ENCODE assay signal across 1 cellular context in the genomic region with DNA sequence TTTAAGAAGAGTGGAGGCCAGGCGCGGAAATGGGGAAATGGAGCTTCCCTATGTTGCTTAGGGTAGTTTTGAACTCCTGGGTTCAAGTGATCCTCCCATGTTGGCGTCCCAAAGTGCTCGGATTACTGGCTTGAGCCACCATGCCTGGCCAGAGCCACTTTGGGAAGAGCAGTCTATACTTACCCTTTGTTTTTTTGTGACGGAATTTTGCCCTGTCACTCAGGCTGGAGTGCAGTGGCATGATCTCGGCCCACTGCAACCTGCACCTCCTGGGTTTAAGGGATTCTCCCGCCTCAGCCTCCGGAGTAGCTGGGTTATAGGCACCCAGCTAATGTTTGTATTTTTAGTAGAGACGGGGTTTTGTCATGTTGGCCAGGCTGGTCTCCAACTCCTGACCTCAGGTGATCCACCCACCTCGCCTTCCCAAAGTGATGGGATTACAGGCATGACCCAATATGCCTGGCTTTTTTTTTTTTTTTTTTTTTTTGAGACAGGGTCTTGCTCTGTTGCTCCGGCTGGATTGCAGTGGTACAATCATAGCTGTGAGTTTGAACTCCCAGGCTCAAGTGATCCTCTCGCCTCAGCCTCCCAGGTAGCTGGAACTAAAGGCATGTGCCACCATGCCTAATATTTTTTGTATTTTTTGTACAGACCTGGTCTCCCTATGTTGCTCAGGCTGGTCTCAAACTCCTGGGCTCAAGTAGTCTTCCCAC.
TF ChIP-seq lines count a peak whose summit lies in the region.

No MANE protein-coding gene starts in this region.

TF ChIP-seq in HEK293, 187 proteins besides CTCF, POLR2A, EP300 and RAD21 (continued from another document):
- TF ChIP-seq ZNF18 (tag by site-specific recombination; IDR thresholded peaks at IDR 0.05) (no peak), BCL11A (tag by site-specific recombination; IDR thresholded peaks at IDR 0.05; ENCODE audit: low read depth) (no peak), ZNF677 (tag by site-specific recombination; IDR thresholded peaks at IDR 0.05) (no peak), ZNF302 (tag by site-specific recombination; IDR thresholded peaks at IDR 0.05; ENCODE audit: low read depth) (no peak), ZSCAN4 (tag by site-specific recombination; IDR thresholded peaks at IDR 0.05) (no peak), ZNF202 (tag by site-specific recombination; IDR thresholded peaks at IDR 0.05; ENCODE audit: borderline replicate concordance) (no peak), ZNF394 (tag by site-specific recombination; IDR thresholded peaks at IDR 0.05; ENCODE audit: borderline replicate concordance) (peak; percentile 73; the same call in 1 of the 2 replicates), MYNN (tag by site-specific recombination; IDR thresholded peaks at IDR 0.05; ENCODE audit: borderline replicate concordance) (no peak), TCF7L2 (IDR thresholded peaks at IDR 0.05; ENCODE audit: borderline replicate concordance, low read depth, low read length) (no peak), ZNF623 (tag by site-specific recombination; IDR thresholded peaks at IDR 0.05) (no peak), ZNF362 (tag by site-specific recombination; IDR thresholded peaks at IDR 0.05) (peak; percentile 84), ZNF561 (tag by site-specific recombination; IDR thresholded peaks at IDR 0.05; ENCODE audit: borderline replicate concordance) (no peak), ZNF174 (tag by site-specific recombination; IDR thresholded peaks at IDR 0.05) (no peak), ZBTB20 (tag by site-specific recombination; IDR thresholded peaks at IDR 0.05) (no peak), ZNF114 (tag by site-specific recombination; IDR thresholded peaks at IDR 0.05) (no peak), ZBTB44 (tag by site-specific recombination; IDR thresholded peaks at IDR 0.05) (no peak), GLIS2 (tag by site-specific recombination; IDR thresholded peaks at IDR 0.05) (no peak), ZNF248 (tag by site-specific recombination; IDR thresholded peaks at IDR 0.05) (no peak), ZNF184 (tag by site-specific recombination; IDR thresholded peaks at IDR 0.05) (no peak)
- TF ChIP-seq, protein P1, sequence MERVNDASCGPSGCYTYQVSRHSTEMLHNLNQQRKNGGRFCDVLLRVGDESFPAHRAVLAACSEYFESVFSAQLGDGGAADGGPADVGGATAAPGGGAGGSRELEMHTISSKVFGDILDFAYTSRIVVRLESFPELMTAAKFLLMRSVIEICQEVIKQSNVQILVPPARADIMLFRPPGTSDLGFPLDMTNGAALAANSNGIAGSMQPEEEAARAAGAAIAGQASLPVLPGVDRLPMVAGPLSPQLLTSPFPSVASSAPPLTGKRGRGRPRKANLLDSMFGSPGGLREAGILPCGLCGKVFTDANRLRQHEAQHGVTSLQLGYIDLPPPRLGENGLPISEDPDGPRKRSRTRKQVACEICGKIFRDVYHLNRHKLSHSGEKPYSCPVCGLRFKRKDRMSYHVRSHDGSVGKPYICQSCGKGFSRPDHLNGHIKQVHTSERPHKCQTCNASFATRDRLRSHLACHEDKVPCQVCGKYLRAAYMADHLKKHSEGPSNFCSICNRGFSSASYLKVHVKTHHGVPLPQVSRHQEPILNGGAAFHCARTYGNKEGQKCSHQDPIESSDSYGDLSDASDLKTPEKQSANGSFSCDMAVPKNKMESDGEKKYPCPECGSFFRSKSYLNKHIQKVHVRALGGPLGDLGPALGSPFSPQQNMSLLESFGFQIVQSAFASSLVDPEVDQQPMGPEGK (tag by site-specific recombination; IDR thresholded peaks at IDR 0.05) = no peak
- TF ChIP-seq, protein P2, sequence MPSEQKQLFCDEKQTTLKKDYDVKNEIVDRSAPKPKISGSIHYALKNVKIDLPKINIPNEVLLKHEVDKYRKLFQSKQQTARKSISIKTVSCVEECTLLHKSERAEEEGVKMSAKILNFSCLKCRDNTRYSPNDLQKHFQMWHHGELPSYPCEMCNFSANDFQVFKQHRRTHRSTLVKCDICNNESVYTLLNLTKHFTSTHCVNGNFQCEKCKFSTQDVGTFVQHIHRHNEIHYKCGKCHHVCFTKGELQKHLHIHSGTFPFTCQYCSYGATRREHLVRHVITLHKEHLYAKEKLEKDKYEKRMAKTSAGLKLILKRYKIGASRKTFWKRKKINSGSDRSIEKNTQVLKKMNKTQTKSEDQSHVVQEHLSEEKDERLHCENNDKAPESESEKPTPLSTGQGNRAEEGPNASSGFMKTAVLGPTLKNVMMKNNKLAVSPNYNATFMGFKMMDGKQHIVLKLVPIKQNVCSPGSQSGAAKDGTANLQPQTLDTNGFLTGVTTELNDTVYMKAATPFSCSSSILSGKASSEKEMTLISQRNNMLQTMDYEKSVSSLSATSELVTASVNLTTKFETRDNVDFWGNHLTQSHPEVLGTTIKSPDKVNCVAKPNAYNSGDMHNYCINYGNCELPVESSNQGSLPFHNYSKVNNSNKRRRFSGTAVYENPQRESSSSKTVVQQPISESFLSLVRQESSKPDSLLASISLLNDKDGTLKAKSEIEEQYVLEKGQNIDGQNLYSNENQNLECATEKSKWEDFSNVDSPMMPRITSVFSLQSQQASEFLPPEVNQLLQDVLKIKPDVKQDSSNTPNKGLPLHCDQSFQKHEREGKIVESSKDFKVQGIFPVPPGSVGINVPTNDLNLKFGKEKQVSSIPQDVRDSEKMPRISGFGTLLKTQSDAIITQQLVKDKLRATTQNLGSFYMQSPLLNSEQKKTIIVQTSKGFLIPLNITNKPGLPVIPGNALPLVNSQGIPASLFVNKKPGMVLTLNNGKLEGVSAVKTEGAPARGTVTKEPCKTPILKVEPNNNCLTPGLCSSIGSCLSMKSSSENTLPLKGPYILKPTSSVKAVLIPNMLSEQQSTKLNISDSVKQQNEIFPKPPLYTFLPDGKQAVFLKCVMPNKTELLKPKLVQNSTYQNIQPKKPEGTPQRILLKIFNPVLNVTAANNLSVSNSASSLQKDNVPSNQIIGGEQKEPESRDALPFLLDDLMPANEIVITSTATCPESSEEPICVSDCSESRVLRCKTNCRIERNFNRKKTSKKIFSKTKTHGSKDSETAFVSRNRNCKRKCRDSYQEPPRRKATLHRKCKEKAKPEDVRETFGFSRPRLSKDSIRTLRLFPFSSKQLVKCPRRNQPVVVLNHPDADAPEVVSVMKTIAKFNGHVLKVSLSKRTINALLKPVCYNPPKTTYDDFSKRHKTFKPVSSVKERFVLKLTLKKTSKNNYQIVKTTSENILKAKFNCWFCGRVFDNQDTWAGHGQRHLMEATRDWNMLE (tag by site-specific recombination; conservative IDR thresholded peaks at IDR 0.05; ENCODE audit: low read depth) = no peak
TF ChIP-seq in HEK293: peak in this region for 5.
